Comparison of ENCODE assay signal across 3 cellular contexts in the genomic region with DNA sequence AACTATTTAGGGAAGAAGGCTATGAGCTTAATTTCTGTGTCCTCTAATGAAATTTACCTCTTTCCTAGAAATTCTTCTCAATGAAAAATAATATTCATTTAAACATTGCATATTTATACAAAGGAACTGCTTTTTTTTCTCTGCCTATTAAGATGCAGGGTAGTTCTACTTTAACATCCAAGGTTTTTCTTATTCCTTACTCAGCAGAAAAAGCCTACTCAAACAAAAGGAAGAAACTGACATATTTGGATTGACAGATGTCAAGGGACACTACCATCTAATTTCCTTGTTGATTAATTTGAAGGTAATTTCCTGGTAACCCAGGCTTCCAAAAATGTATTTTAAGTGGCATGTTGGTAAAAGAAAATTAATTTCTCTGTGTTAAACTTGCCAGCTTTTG.
TF ChIP-seq lines count a peak whose summit lies in the region.

No MANE protein-coding gene starts in this region.

TF ChIP-seq in A549, 52 proteins besides CTCF, POLR2A, EP300 and RAD21:
- TF ChIP-seq ZC3H11A (IDR thresholded peaks at IDR 0.05) (no peak), MAFK (IDR thresholded peaks at IDR 0.05; ENCODE audit: partially characterized antibody) (peak; percentile 70)
TF ChIP-seq in A549: peak in this region for 1.

TF ChIP-seq in IMR-90, 13 proteins besides CTCF, POLR2A, EP300 and RAD21:
- peak; percentile 79 for TF ChIP-seq MAFK (IDR thresholded peaks at IDR 0.05; ENCODE audit: low read depth, low read length)
- TF ChIP-seq SMC3 (IDR thresholded peaks at IDR 0.05; ENCODE audit: low read depth, low read length), result no peak
- TF ChIP-seq MAZ (IDR thresholded peaks at IDR 0.05; ENCODE audit: borderline replicate concordance, low read depth, low read length), result no peak
- no peak for TF ChIP-seq NFE2L2 (IDR thresholded peaks at IDR 0.05; ENCODE audit: low read depth, low read length)

TF ChIP-seq in K562, 482 proteins besides CTCF, POLR2A, EP300 and RAD21:
- peak; percentile 33; the same call in 1 of the 2 replicates for TF ChIP-seq MAFK (IDR thresholded peaks at IDR 0.05; ENCODE audit: low read length)
- peak; percentile 46; the same call in 1 of the 2 replicates for TF ChIP-seq ZNF316 (IDR thresholded peaks at IDR 0.05)
- no peak for TF ChIP-seq ZNF146 (CRISPR knock-in tag; IDR thresholded peaks at IDR 0.05; ENCODE audit: unreplicated experiment)
- TF ChIP-seq, protein P1, sequence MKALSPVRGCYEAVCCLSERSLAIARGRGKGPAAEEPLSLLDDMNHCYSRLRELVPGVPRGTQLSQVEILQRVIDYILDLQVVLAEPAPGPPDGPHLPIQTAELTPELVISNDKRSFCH (CRISPR knock-in tag; IDR thresholded peaks at IDR 0.05), result no peak
- TF ChIP-seq, protein P1 (tag; IDR thresholded peaks at IDR 0.05), result no peak
- TF ChIP-seq C11orf30 (IDR thresholded peaks at IDR 0.05; ENCODE audit: low read depth), result peak; percentile 24; the same call in 1 of the 2 replicates
- TF ChIP-seq MAFF (IDR thresholded peaks at IDR 0.05; ENCODE audit: low read length), result peak; percentile 36; the same call in 1 of the 2 replicates
TF ChIP-seq in K562: peak in this region for 4.
